1 cellular context compared by ENCODE assay signal in genomic region chr10:86376852-86377796, GRCh38.
TF ChIP-seq lines count a peak whose summit lies in the region.

No MANE protein-coding gene starts in this region.

TF ChIP-seq in GM12878, 131 proteins besides CTCF, POLR2A, EP300 and RAD21 (continued from another document and continues in another):
- TF ChIP-seq BCLAF1 (IDR thresholded peaks at IDR 0.05) (0 out of 2 replicates have a peak, but pooled peaks have one; percentile 32), BACH1 (IDR thresholded peaks at IDR 0.05; ENCODE audit: borderline replicate concordance) (peak; percentile 75), SMARCA5 (IDR thresholded peaks at IDR 0.05) (peak; percentile 94), PAX8 (IDR thresholded peaks at IDR 0.05) (no peak), ZNF687 (IDR thresholded peaks at IDR 0.05) (no peak), ZSCAN29 (IDR thresholded peaks at IDR 0.05) (peak; percentile 65; the same call in 1 of the 2 replicates), HDAC2 (IDR thresholded peaks at IDR 0.05) (no peak), RCOR1 (conservative IDR thresholded peaks at IDR 0.05; ENCODE audit: low read depth, low read length) (no peak), IKZF2 (IDR thresholded peaks at IDR 0.05) (no peak), CBX5 (IDR thresholded peaks at IDR 0.05; ENCODE audit: low read depth) (no peak), ESRRA (IDR thresholded peaks at IDR 0.05; ENCODE audit: low read length) (no peak), HDGF (IDR thresholded peaks at IDR 0.05) (no peak), SIN3A (IDR thresholded peaks at IDR 0.05; ENCODE audit: low read depth, low read length) (no peak), BMI1 (IDR thresholded peaks at IDR 0.05; ENCODE audit: borderline replicate concordance) (no peak), RELA (IDR thresholded peaks at IDR 0.05; ENCODE audit: borderline replicate concordance, partially characterized antibody) (peak; percentile 22), SMC3 (IDR thresholded peaks at IDR 0.05; ENCODE audit: borderline replicate concordance, low read length) (peak; percentile 73), RUNX3 (IDR thresholded peaks at IDR 0.05; ENCODE audit: low read length) (peak; percentile 85), FOS (IDR thresholded peaks at IDR 0.05; ENCODE audit: borderline replicate concordance, extremely low read depth, insufficient read length) (no peak), EGR1 (IDR thresholded peaks at IDR 0.05; ENCODE audit: borderline replicate concordance in 1 of 2, low read depth in 2 of 2, low read length in 2 of 2) (no peak), YY1 (IDR thresholded peaks at IDR 0.05; ENCODE audit: low read depth, low read length) (peak; percentile 54; the same call in 1 of the 2 replicates), IKZF1 (conservative IDR thresholded peaks at IDR 0.05) (peak; percentile 46), RAD51 (IDR thresholded peaks at IDR 0.05) (no peak), STAT3 (IDR thresholded peaks at IDR 0.05; ENCODE audit: low read depth, low read length) (no peak), NR2F1 (conservative IDR thresholded peaks at IDR 0.05) (peak; percentile 58), CHD4 (IDR thresholded peaks at IDR 0.05) (no peak), MXI1 (IDR thresholded peaks at IDR 0.05; ENCODE audit: low read depth, low read length) (peak; percentile 53), ZNF207 (IDR thresholded peaks at IDR 0.05; ENCODE audit: borderline replicate concordance) (peak; percentile 73; the same call in 1 of the 2 replicates)
- TF ChIP-seq, protein P1, sequence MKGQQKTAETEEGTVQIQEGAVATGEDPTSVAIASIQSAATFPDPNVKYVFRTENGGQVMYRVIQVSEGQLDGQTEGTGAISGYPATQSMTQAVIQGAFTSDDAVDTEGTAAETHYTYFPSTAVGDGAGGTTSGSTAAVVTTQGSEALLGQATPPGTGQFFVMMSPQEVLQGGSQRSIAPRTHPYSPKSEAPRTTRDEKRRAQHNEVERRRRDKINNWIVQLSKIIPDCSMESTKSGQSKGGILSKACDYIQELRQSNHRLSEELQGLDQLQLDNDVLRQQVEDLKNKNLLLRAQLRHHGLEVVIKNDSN (IDR thresholded peaks at IDR 0.05; ENCODE audit: borderline replicate concordance, extremely low read length, insufficient read depth, low read depth, low read length), result no peak
- TF ChIP-seq, protein P2, sequence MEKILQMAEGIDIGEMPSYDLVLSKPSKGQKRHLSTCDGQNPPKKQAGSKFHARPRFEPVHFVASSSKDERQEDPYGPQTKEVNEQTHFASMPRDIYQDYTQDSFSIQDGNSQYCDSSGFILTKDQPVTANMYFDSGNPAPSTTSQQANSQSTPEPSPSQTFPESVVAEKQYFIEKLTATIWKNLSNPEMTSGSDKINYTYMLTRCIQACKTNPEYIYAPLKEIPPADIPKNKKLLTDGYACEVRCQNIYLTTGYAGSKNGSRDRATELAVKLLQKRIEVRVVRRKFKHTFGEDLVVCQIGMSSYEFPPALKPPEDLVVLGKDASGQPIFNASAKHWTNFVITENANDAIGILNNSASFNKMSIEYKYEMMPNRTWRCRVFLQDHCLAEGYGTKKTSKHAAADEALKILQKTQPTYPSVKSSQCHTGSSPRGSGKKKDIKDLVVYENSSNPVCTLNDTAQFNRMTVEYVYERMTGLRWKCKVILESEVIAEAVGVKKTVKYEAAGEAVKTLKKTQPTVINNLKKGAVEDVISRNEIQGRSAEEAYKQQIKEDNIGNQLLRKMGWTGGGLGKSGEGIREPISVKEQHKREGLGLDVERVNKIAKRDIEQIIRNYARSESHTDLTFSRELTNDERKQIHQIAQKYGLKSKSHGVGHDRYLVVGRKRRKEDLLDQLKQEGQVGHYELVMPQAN (conservative IDR thresholded peaks at IDR 0.05), result no peak
- TF ChIP-seq, protein P3, sequence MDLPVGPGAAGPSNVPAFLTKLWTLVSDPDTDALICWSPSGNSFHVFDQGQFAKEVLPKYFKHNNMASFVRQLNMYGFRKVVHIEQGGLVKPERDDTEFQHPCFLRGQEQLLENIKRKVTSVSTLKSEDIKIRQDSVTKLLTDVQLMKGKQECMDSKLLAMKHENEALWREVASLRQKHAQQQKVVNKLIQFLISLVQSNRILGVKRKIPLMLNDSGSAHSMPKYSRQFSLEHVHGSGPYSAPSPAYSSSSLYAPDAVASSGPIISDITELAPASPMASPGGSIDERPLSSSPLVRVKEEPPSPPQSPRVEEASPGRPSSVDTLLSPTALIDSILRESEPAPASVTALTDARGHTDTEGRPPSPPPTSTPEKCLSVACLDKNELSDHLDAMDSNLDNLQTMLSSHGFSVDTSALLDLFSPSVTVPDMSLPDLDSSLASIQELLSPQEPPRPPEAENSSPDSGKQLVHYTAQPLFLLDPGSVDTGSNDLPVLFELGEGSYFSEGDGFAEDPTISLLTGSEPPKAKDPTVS (IDR thresholded peaks at IDR 0.05; ENCODE audit: low read depth, low read length), result no peak
- TF ChIP-seq, protein P4, sequence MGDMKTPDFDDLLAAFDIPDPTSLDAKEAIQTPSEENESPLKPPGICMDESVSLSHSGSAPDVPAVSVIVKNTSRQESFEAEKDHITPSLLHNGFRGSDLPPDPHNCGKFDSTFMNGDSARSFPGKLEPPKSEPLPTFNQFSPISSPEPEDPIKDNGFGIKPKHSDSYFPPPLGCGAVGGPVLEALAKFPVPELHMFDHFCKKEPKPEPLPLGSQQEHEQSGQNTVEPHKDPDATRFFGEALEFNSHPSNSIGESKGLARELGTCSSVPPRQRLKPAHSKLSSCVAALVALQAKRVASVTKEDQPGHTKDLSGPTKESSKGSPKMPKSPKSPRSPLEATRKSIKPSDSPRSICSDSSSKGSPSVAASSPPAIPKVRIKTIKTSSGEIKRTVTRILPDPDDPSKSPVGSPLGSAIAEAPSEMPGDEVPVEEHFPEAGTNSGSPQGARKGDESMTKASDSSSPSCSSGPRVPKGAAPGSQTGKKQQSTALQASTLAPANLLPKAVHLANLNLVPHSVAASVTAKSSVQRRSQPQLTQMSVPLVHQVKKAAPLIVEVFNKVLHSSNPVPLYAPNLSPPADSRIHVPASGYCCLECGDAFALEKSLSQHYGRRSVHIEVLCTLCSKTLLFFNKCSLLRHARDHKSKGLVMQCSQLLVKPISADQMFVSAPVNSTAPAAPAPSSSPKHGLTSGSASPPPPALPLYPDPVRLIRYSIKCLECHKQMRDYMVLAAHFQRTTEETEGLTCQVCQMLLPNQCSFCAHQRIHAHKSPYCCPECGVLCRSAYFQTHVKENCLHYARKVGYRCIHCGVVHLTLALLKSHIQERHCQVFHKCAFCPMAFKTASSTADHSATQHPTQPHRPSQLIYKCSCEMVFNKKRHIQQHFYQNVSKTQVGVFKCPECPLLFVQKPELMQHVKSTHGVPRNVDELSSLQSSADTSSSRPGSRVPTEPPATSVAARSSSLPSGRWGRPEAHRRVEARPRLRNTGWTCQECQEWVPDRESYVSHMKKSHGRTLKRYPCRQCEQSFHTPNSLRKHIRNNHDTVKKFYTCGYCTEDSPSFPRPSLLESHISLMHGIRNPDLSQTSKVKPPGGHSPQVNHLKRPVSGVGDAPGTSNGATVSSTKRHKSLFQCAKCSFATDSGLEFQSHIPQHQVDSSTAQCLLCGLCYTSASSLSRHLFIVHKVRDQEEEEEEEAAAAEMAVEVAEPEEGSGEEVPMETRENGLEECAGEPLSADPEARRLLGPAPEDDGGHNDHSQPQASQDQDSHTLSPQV (IDR thresholded peaks at IDR 0.05), result peak; percentile 74; the same call in 1 of the 2 replicates
- TF ChIP-seq, protein P5, sequence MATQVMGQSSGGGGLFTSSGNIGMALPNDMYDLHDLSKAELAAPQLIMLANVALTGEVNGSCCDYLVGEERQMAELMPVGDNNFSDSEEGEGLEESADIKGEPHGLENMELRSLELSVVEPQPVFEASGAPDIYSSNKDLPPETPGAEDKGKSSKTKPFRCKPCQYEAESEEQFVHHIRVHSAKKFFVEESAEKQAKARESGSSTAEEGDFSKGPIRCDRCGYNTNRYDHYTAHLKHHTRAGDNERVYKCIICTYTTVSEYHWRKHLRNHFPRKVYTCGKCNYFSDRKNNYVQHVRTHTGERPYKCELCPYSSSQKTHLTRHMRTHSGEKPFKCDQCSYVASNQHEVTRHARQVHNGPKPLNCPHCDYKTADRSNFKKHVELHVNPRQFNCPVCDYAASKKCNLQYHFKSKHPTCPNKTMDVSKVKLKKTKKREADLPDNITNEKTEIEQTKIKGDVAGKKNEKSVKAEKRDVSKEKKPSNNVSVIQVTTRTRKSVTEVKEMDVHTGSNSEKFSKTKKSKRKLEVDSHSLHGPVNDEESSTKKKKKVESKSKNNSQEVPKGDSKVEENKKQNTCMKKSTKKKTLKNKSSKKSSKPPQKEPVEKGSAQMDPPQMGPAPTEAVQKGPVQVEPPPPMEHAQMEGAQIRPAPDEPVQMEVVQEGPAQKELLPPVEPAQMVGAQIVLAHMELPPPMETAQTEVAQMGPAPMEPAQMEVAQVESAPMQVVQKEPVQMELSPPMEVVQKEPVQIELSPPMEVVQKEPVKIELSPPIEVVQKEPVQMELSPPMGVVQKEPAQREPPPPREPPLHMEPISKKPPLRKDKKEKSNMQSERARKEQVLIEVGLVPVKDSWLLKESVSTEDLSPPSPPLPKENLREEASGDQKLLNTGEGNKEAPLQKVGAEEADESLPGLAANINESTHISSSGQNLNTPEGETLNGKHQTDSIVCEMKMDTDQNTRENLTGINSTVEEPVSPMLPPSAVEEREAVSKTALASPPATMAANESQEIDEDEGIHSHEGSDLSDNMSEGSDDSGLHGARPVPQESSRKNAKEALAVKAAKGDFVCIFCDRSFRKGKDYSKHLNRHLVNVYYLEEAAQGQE (IDR thresholded peaks at IDR 0.05; ENCODE audit: low read depth, low read length), result no peak
